Comparison of ENCODE assay signal across 8 cellular contexts in the genomic region with DNA sequence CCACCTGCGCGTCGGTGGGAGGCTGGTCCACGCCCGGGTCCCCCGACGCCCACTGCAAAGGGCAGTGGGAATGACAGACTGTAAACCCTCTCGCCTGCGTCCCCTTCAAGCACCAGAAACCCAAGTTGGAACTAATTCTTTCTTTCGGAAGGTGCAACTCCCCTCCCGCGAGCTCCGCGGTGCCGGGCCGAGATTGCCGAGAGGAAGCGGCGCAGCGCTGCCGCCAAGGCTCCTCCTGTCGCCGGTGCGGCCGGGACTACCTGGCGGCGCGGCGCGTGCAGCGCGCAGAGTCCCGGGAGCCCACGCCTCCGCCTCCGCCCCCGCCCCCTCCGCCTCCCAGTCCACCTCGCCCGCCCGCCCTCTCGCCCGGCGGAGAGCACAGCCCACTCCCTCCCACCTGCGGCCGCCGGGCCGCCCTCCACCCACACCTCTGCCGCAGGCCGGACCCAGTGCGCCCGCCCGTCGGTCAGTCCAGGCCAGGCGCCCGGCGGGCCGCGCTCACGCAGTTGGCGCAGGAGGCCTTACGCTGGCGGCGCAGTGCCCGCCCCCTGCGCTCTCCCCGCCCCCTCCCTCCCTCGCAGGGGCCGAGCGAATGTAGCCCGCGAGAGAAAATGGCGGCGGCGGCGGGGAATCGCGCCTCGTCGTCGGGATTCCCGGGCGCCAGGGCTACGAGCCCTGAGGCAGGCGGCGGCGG. TPM values are rescaled to one million over a fixed set of nuclear protein-coding genes. Genes with fewer than 3 reads are reported as not detected.
A peak's percentile ranks its signal among the peaks of the same experiment; 100 is the strongest.
DNase-seq lines count a peak whose midpoint lies in the region; ATAC-seq, FAIRE-seq and TF ChIP-seq lines count a peak whose summit lies in the region.

TSS of gene MAP3K1 (plus strand) at position 587 of the 694 bp plus-strand sequence. CDS start at position 612, 25 bp downstream.

- BruUV-seq in endothelial cell of umbilical vein (replicated peaks; lab: Mats Ljungman, UMichigan) = no TSS peak

- CTCF ChIA-PET in endothelial cell of umbilical vein (lab: Charles Lee) = interaction anchor here (0.9 kb wide), 1 partner anchor 11 kb away, joined by 3 read pairs; no protein-coding TSS in a partner anchor

- peak within 1 kb of the TSS; percentile 47 for H3K27ac ChIP-seq in endothelial cell of umbilical vein (ENCODE audit: insufficient read depth, low read depth, low read length)

- FAIRE-seq in endothelial cell of umbilical vein (lab: Jason Lieb, UNC) = no peak

- H3K36me3 ChIP-seq in endothelial cell of umbilical vein (ENCODE audit: control insufficient read depth in 2 of 2, extremely low read depth in 1 of 2, insufficient read depth in 2 of 2, low read length in 2 of 2) = no peaks in the 10 kb centered on the region

- peak within 1 kb of the TSS; percentile 92 for H3K9ac ChIP-seq in endothelial cell of umbilical vein (replicated peaks; ENCODE audit: extremely low read depth, insufficient read depth, low read length)

- DNase-seq in C1 segment of cervical spinal cord (lab: John Stamatoyannopoulos, UW) = peak in 13 of 14 donors; percentile 57 to 89 (median 78)
- peak; percentile 37 for DNase-seq in GM19240 (ENCODE audit: insufficient read length, low spot score)
- peak; percentile 69 for DNase-seq in NOMO-1 treated with dmso at 0.1 percent for 144 hours (lab: John Stamatoyannopoulos, UW; ENCODE audit: unreplicated experiment)
- DNase-seq in activated CD8-positive, alpha-beta memory T cell treated with anti-CD3 and anti-CD28 coated beads, Interleukin-2, amount 50 U/mL, for 48 hours = peak; percentile 91
- peak; percentile 71 for DNase-seq in endothelial cell of umbilical vein (ENCODE audit: low read depth, low spot score)
- peak; percentile 70 for DNase-seq in midbrain (lab: John Stamatoyannopoulos, UW)
- peak; percentile 65 to 66 for DNase-seq in stimulated activated CD8-positive, alpha-beta memory T cell treated with anti-CD3 and anti-CD28 coated beads, Interleukin-15, amount 100 ng/mL, for 48 hours (ENCODE audit: low read depth in 2 of 2)

- POLR2A ChIA-PET in endothelial cell of umbilical vein (lab: Charles Lee) = no interaction called here

- H3K4me3 ChIP-seq in endothelial cell of umbilical vein (replicated peaks in 1 of 3; ENCODE audit: insufficient read depth in 1 of 3, low read depth in 1 of 3, low read length in 3 of 3) = peak within 1 kb of the TSS; percentile 83 to 94 (median 85)

- no peaks in the 10 kb centered on the region for H3K9me1 ChIP-seq in endothelial cell of umbilical vein (replicated peaks; ENCODE audit: control insufficient read depth, extremely low read depth, insufficient read depth, low read length)

- no peak for TF ChIP-seq POLR2A in endothelial cell of umbilical vein (IDR thresholded peaks at IDR 0.05; ENCODE audit: low read depth, low read length)

- intact Hi-C loops in endothelial cell of umbilical vein (cut with micrococcal nuclease) = loop anchor here (2.0 to 5.0 kb wide), 5 partner anchors 136 to 1588 kb away; partner anchors contain the start of genes GPBP1 and MCIDAS

- dilution Hi-C loops in endothelial cell of umbilical vein (cut with MboI; ENCODE audit: extremely low pct_ligation_motif_present, low sequenced_read_pairs) = no loop called here

- H3K27me3 ChIP-seq in endothelial cell of umbilical vein (ENCODE audit: control insufficient read depth in 2 of 2, insufficient read depth in 2 of 2, low read length in 2 of 2) = peaks cover 0 to 3% of the 10 kb centered on the region in 2 experiments

- ATAC-seq in HG03442 (IDR thresholded peaks at IDR 0.05; ENCODE audit: unreplicated experiment) = peak; percentile 50

- peak within 1 kb of the TSS; percentile 98 for H3K4me2 ChIP-seq in endothelial cell of umbilical vein (ENCODE audit: insufficient read depth, low read length)

- no peaks in the 10 kb centered on the region for H3K9me3 ChIP-seq in endothelial cell of umbilical vein (replicated peaks; ENCODE audit: control insufficient read depth, insufficient read depth, low read length)

- peak in 1 of 2 donors; percentile 1 for TF ChIP-seq CTCF in endothelial cell of umbilical vein (IDR thresholded peaks at IDR 0.05; ENCODE audit: extremely low read depth in 1 of 2, insufficient read depth in 1 of 2, low read depth in 1 of 2, low read length in 2 of 2)

- H2AFZ ChIP-seq in endothelial cell of umbilical vein (ENCODE audit: low read depth, low read length) = peak within 1 kb of the TSS; percentile 79

- H4K20me1 ChIP-seq in endothelial cell of umbilical vein (replicated peaks; ENCODE audit: control insufficient read depth, extremely low read depth, insufficient read depth, low read length) = no peaks in the 10 kb centered on the region

- peaks cover 19% of the 10 kb centered on the region for H3K4me1 ChIP-seq in endothelial cell of umbilical vein (ENCODE audit: control insufficient read depth, extremely low read depth, insufficient read depth, low read length)

- H3K79me2 ChIP-seq in endothelial cell of umbilical vein (ENCODE audit: control insufficient read depth, insufficient read depth, low read length) = peaks cover 33% of the 10 kb centered on the region

TF ChIP-seq in endothelial cell of umbilical vein, 7 proteins besides CTCF, POLR2A, EP300 and RAD21:
- TF ChIP-seq POLR2AphosphoS5 (IDR thresholded peaks at IDR 0.05; ENCODE audit: insufficient read depth, low read depth, low read length) (peak; percentile 28), EZH2 (IDR thresholded peaks at IDR 0.05; ENCODE audit: borderline replicate concordance, low read depth, low read length, severe bottlenecking) (no peak)
- TF ChIP-seq, protein P1, sequence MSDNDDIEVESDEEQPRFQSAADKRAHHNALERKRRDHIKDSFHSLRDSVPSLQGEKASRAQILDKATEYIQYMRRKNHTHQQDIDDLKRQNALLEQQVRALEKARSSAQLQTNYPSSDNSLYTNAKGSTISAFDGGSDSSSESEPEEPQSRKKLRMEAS (IDR thresholded peaks at IDR 0.05; ENCODE audit: insufficient read depth, insufficient read length) = no peak
TF ChIP-seq in endothelial cell of umbilical vein: peak in this region for 1.

RNA-seq across cellular contexts. Expression of gene MAP3K1, which starts in this region (rescaled TPM):
- total RNA-seq in endothelial cell of umbilical vein = 12.5 and 14.4 TPM in 2 replicates
- polyA plus RNA-seq in endothelial cell of umbilical vein = 4.8 and 5.7 TPM in 2 replicates
- 4.7 and 4.8 TPM in 2 replicates for polyA plus RNA-seq in endothelial cell of umbilical vein (2011; cell fraction: cytosol; rRNA removed)
- 23.0 and 23.5 TPM in 2 replicates for polyA plus RNA-seq in endothelial cell of umbilical vein (2011; cell fraction: nucleus; rRNA removed)
- polyA plus RNA-seq in endothelial cell of umbilical vein (2012) = 4.6 and 5.4 TPM in 2 replicates
- polyA minus RNA-seq in endothelial cell of umbilical vein = 21.4 and 23.0 TPM in 2 replicates
- polyA minus RNA-seq in endothelial cell of umbilical vein (2011; cell fraction: cytosol; rRNA and poly(A)+ RNA removed) = 11.6 TPM
- 26.7 and 39.2 TPM in 2 replicates for polyA minus RNA-seq in endothelial cell of umbilical vein (2011; cell fraction: nucleus; rRNA and poly(A)+ RNA removed)

Comparison
In these comparisons a context has a peak if more than half of its experiments do, and no peak if none do; other contexts are left out.
1. Peak in every context shown above with its lines: DNase-seq, ATAC-seq, H3K4me3 ChIP-seq and H3K27ac ChIP-seq.
2. DNase-seq: peak in every context shown above with its lines; median percentile 91 in activated CD8-positive, alpha-beta memory T cell treated with anti-CD3 and anti-CD28 coated beads, Interleukin-2, amount 50 U/mL, for 48 hours; 78 in C1 segment of cervical spinal cord; 71 in endothelial cell of umbilical vein; 70 in midbrain; 69 in NOMO-1 treated with dmso at 0.1 percent for 144 hours; 66 in stimulated activated CD8-positive, alpha-beta memory T cell treated with anti-CD3 and anti-CD28 coated beads, Interleukin-15, amount 100 ng/mL, for 48 hours; 37 in GM19240.